In the genomic region with DNA sequence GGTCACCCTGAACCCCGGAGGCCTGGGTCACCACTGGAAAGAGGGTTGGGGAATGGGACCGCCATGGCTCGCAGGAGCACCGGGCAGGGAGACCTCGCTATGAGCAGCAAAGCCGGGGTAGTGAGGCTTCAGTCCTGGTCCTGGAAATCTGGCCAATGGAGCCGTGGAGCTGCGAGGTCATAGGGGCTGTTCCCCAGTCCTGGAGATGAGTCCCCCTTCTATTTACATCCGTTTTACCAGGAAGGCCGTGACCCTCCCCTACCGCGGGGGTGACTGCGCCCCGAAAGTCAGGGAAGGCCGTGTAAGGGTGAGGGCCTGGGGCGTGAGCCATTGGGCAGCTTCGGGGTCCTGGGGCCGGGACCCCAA, we compare ENCODE assay signal across 8 cellular contexts. TPM values are rescaled to one million over a fixed set of nuclear protein-coding genes. Genes with fewer than 3 reads are reported as not detected.
DNase-seq lines count a peak whose midpoint lies in the region; ATAC-seq, FAIRE-seq and TF ChIP-seq lines count a peak whose summit lies in the region.

No MANE protein-coding gene starts in this region.

- no peaks in the 10 kb centered on the region for H3K9me3 Mint-ChIP-seq in central memory CD8-positive, alpha-beta T cell

- peaks cover 14% of the 10 kb centered on the region for H3K4me1 Mint-ChIP-seq in central memory CD8-positive, alpha-beta T cell

- H3K36me3 ChIP-seq in muscle layer of duodenum (ENCODE audit: control insufficient read depth in 1 of 2, insufficient read depth in 2 of 2, low read length in 2 of 2), result peaks cover 0 to 35% of the 10 kb centered on the region in 2 donors

- H3K4me3 Mint-ChIP-seq in central memory CD8-positive, alpha-beta T cell, result peak overlapping the region; percentile 76

- no peak for FAIRE-seq in urothelium cell line (lab: Jason Lieb, UNC)

- POLR2A ChIA-PET in AG04450 (lab: Yijun Ruan, JAX), result no interaction called here

- peaks cover 4 to 21% of the 10 kb centered on the region in 2 donors for H3K4me1 ChIP-seq in muscle layer of duodenum (ENCODE audit: control insufficient read depth in 1 of 2, insufficient read depth in 2 of 2, low read length in 2 of 2)

- H3K4me3 ChIP-seq in AG04450 (ENCODE audit: low read depth, low read length), result peak overlapping the region; percentile 64
- H3K4me3 ChIP-seq in Jurkat, Clone E6-1 (ENCODE audit: low read length), result peak overlapping the region; percentile 75
- peak overlapping the region; percentile 59 to 74 for H3K4me3 ChIP-seq in muscle layer of duodenum (ENCODE audit: low read depth in 1 of 2, low read length in 2 of 2)

- TF ChIP-seq CTCF in AG04450 (IDR thresholded peaks at IDR 0.05; ENCODE audit: low read depth, low read length), result no peak

- no peak for ATAC-seq in central memory CD8-positive, alpha-beta T cell (replicated peaks; ENCODE audit: extremely low read depth, poor library complexity, severe bottlenecking)
- ATAC-seq in HG03521 (IDR thresholded peaks at IDR 0.05; ENCODE audit: unreplicated experiment), result no peak

- H3K27ac ChIP-seq in AG04450 (ENCODE audit: low read depth, low read length) (no peak overlapping the region), muscle layer of duodenum (ENCODE audit: low read length) (no peak overlapping the region)

- peaks cover 16% of the 10 kb centered on the region for H3K36me3 Mint-ChIP-seq in central memory CD8-positive, alpha-beta T cell (ENCODE audit: insufficient read depth)

- CTCF ChIA-PET in AG04450 (lab: Charles Lee), result no interaction called here

- DNase-seq in AG04450 (ENCODE audit: low read depth, low spot score), result no peak
- DNase-seq in Jurkat, Clone E6-1 (ENCODE audit: low read depth, low spot score), result no peak
- no peak for DNase-seq in central memory CD8-positive, alpha-beta T cell (ENCODE audit: low spot score in 2 of 2)
- DNase-seq in urothelium cell line (ENCODE audit: low spot score), result no peak
- DNase-seq in nucleus accumbens (lab: John Stamatoyannopoulos, UW), result no peak
- DNase-seq in stimulated activated CD4-positive, alpha-beta T cell treated with anti-CD3 and anti-CD28 coated beads, Interleukin-15, amount 100 ng/mL, for 24 hours, result no peak

- H3K9me3 ChIP-seq in AG04450 (ENCODE audit: control insufficient read depth, insufficient read depth, low read length) (peaks cover 3% of the 10 kb centered on the region; the same call in 1 of the 2 replicates), muscle layer of duodenum (ENCODE audit: control insufficient read depth in 1 of 2, low read length in 2 of 2) (no peaks in the 10 kb centered on the region)

- no peaks in the 10 kb centered on the region for H3K27me3 Mint-ChIP-seq in central memory CD8-positive, alpha-beta T cell

- no peak overlapping the region for H3K27ac Mint-ChIP-seq in central memory CD8-positive, alpha-beta T cell (ENCODE audit: low read depth)

- no peaks in the 10 kb centered on the region for H3K27me3 ChIP-seq in AG04450 (ENCODE audit: control insufficient read depth, insufficient read depth, low read length)
- H3K27me3 ChIP-seq in muscle layer of duodenum (ENCODE audit: low read depth, low read length), result no peaks in the 10 kb centered on the region

RNA-seq across cellular contexts. Expression of a gene that starts 0.4 kb away (rescaled TPM):
- polyA plus RNA-seq in AG04450 (2011; rRNA removed), result 5.7 and 8.2 TPM in 2 replicates
- 2.9 and 3.6 TPM in 2 replicates for polyA minus RNA-seq in AG04450 (2011; rRNA and poly(A)+ RNA removed)
- 26.8 TPM for polyA plus RNA-seq in Jurkat, Clone E6-1 (2012; ENCODE audit: insufficient read depth, insufficient read length)

RNA-seq across cellular contexts. Expression of a gene that starts 5.2 kb away (rescaled TPM):
- 940 and 1,115 TPM in 2 replicates for polyA plus RNA-seq in AG04450 (2011; rRNA removed)
- polyA minus RNA-seq in AG04450 (2011; rRNA and poly(A)+ RNA removed), result 767 and 795 TPM in 2 replicates
- polyA plus RNA-seq in Jurkat, Clone E6-1 (2012; ENCODE audit: insufficient read depth, insufficient read length), result 2,039 TPM

RNA-seq across cellular contexts. Expression of a gene that starts 6.5 kb away (rescaled TPM):
- polyA plus RNA-seq in AG04450 (2011; rRNA removed), result 11.3 and 11.5 TPM in 2 replicates
- polyA minus RNA-seq in AG04450 (2011; rRNA and poly(A)+ RNA removed), result 8.6 and 14.8 TPM in 2 replicates
- 27.1 TPM for polyA plus RNA-seq in Jurkat, Clone E6-1 (2012; ENCODE audit: insufficient read depth, insufficient read length)

RNA-seq across cellular contexts. Expression of a gene that starts 14.1 kb away (rescaled TPM):
- polyA plus RNA-seq in AG04450 (2011; rRNA removed), result 17.3 and 29.3 TPM in 2 replicates
- polyA minus RNA-seq in AG04450 (2011; rRNA and poly(A)+ RNA removed), result 31.5 and 47.7 TPM in 2 replicates
- 62.6 TPM for polyA plus RNA-seq in Jurkat, Clone E6-1 (2012; ENCODE audit: insufficient read depth, insufficient read length)

RNA-seq across cellular contexts. Expression of a gene that starts 14.7 kb away (rescaled TPM):
- 0.55 and 1.1 TPM in 2 replicates for polyA plus RNA-seq in AG04450 (2011; rRNA removed)
- 0.30 and 0.46 TPM in 2 replicates for polyA minus RNA-seq in AG04450 (2011; rRNA and poly(A)+ RNA removed)
- not detected for polyA plus RNA-seq in Jurkat, Clone E6-1 (2012; ENCODE audit: insufficient read depth, insufficient read length)
